ENCODE assay signal across 8 cellular contexts in the genomic region with DNA sequence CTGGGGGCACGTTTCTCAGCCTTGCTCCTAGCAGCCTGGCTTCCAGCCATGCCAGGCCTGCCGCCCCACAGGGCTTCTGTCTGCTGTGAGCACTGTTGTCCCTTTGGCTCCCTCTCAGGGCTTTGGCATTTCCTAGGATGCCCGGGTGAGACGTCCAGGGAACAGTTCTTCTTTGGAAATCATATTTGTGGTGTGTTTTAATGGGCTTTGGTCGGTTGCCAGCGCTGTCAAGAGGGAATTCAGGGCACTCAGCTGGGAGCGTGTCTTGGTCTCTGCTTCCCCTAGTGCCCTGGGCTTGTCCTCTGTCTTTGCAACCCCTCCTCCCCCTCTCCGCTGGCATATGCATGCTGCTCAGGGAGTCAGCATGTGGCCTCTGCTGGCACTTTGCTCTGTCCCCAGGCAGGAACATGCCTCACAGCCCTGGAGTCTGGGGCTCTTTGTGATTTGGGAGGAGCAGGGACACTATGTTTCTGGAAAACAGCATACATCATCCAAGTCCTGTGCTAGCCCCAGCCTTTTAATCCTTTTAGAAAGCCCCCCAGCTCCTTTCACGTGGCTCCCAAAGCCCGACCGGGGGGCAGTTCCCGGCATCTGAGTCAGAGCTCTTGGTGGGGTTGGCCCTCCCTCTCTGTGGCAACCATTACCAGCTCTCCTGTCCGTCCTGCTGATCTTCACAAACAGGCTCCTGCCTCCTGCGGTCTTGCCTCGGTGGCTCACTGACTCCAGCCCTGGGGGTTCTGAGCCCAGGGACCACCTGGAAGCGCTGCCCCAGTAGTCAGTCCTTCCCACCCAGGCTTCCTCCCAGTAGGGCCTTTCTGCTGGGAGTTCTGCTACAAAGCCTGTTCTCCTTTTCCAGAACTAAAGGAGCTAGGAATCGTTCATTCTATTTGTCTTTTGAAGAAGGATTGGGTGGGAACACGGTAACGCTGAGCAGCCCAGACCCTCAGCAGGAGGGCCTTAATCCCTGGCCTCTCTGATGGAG. TPM values are rescaled to one million over a fixed set of nuclear protein-coding genes. Genes with fewer than 3 reads are reported as not detected.
DNase-seq lines count a peak whose midpoint lies in the region; ATAC-seq, FAIRE-seq and TF ChIP-seq lines count a peak whose summit lies in the region.

No MANE protein-coding gene starts in this region.

- no peaks in the 10 kb centered on the region for H3K27me3 Mint-ChIP-seq in activated naive CD8-positive, alpha-beta T cell treated with anti-CD3 and anti-CD28 coated beads for 36 hours

- H3K9me3 ChIP-seq in body of pancreas, result no peaks in the 10 kb centered on the region
- no peaks in the 10 kb centered on the region for H3K9me3 ChIP-seq in iPS-18a (ENCODE audit: control insufficient read depth, low read depth, low read length)
- H3K9me3 ChIP-seq in stomach smooth muscle (ENCODE audit: control insufficient read depth in 2 of 2, low read length in 2 of 2), result no peaks in the 10 kb centered on the region

- TF ChIP-seq POLR2A in body of pancreas (IDR thresholded peaks at IDR 0.05), result peak in 1 of 3 donors; percentile 38

- H3K27ac Mint-ChIP-seq in activated naive CD8-positive, alpha-beta T cell treated with anti-CD3 and anti-CD28 coated beads for 36 hours, result no peak overlapping the region

- no peaks in the 10 kb centered on the region for H3K9me3 Mint-ChIP-seq in activated naive CD8-positive, alpha-beta T cell treated with anti-CD3 and anti-CD28 coated beads for 36 hours

- H3K4me1 ChIP-seq in body of pancreas, result peaks cover 81% of the 10 kb centered on the region
- peaks cover 6% of the 10 kb centered on the region for H3K4me1 ChIP-seq in iPS-18a (ENCODE audit: control insufficient read depth, low read depth, low read length)
- H3K4me1 ChIP-seq in stomach smooth muscle (ENCODE audit: control insufficient read depth, insufficient read depth, low read length), result peaks cover 36% of the 10 kb centered on the region

- DNase-seq in HTR-8/SVneo (ENCODE audit: insufficient read length, low spot score), result peak; percentile 95
- DNase-seq in body of pancreas, result peak; percentile 57 to 81 (median 73)
- DNase-seq in activated naive CD8-positive, alpha-beta T cell treated with anti-CD3 and anti-CD28 coated beads for 36 hours, result no peak
- no peak for DNase-seq in activated gamma-delta T cell (lab: John Stamatoyannopoulos, UW)

- H3K4me3 ChIP-seq in body of pancreas, result no peak overlapping the region
- H3K4me3 ChIP-seq in iPS-18a (ENCODE audit: low read length), result no peak overlapping the region
- no peak overlapping the region for H3K4me3 ChIP-seq in stomach smooth muscle (ENCODE audit: low read length in 2 of 2)

- 54 to 65% methylated on average over 14 to 19 of the region's 19 CpGs for WGBS in body of pancreas, 2 donors

- H3K9ac ChIP-seq in iPS-18a (ENCODE audit: low read length) (no peak overlapping the region), stomach smooth muscle (ENCODE audit: low read length in 2 of 2) (peak overlapping the region in 1 of 2 donors; percentile 58)

- H3K36me3 ChIP-seq in body of pancreas (replicated peaks in 1 of 2; ENCODE audit: insufficient read depth in 1 of 2, low read depth in 2 of 2) (peaks cover 0 to 3% of the 10 kb centered on the region in 2 donors), iPS-18a (ENCODE audit: control insufficient read depth, low read depth, low read length) (peaks cover 3% of the 10 kb centered on the region), stomach smooth muscle (ENCODE audit: control insufficient read depth in 2 of 2, insufficient read depth in 2 of 2, low read length in 2 of 2) (peaks cover 18 to 32% of the 10 kb centered on the region in 2 donors)

- FAIRE-seq in HTR-8/SVneo (lab: Jason Lieb, UNC), result peak; percentile 97

- peaks cover 15% of the 10 kb centered on the region for H3K36me3 Mint-ChIP-seq in activated naive CD8-positive, alpha-beta T cell treated with anti-CD3 and anti-CD28 coated beads for 36 hours

- intact Hi-C loops in body of pancreas (cut with DNase I), result no loop called here

- H3K27me3 ChIP-seq in body of pancreas, result no peaks in the 10 kb centered on the region
- no peaks in the 10 kb centered on the region for H3K27me3 ChIP-seq in iPS-18a (ENCODE audit: control insufficient read depth, insufficient read depth, low read length)
- no peaks in the 10 kb centered on the region for H3K27me3 ChIP-seq in stomach smooth muscle (ENCODE audit: control insufficient read depth in 1 of 2, insufficient read depth in 2 of 2, low read length in 2 of 2)

- peak; percentile 18 for ATAC-seq in body of pancreas
- ATAC-seq in HG03521 (IDR thresholded peaks at IDR 0.05; ENCODE audit: unreplicated experiment), result no peak
- no peak for ATAC-seq in GM19023 (IDR thresholded peaks at IDR 0.05; ENCODE audit: unreplicated experiment)

- H3K4me3 Mint-ChIP-seq in activated naive CD8-positive, alpha-beta T cell treated with anti-CD3 and anti-CD28 coated beads for 36 hours, result no peak overlapping the region

- peak overlapping the region; percentile 27 to 86 (median 79) for H3K27ac ChIP-seq in body of pancreas
- peak overlapping the region; percentile 6 for H3K27ac ChIP-seq in iPS-18a (ENCODE audit: low read length)
- peak overlapping the region; percentile 85 for H3K27ac ChIP-seq in stomach smooth muscle (ENCODE audit: low read length)

- peak in 2 of 7 experiments; percentile 9 to 22 for TF ChIP-seq CTCF in body of pancreas (IDR thresholded peaks at IDR 0.05)

- H3K4me1 Mint-ChIP-seq in activated naive CD8-positive, alpha-beta T cell treated with anti-CD3 and anti-CD28 coated beads for 36 hours, result peaks cover 39% of the 10 kb centered on the region

RNA-seq across cellular contexts. Expression of a gene that starts 26.7 kb away (rescaled TPM):
- total RNA-seq in body of pancreas, result 10 to 100 TPM; 47.2 to 73.8 TPM
- total RNA-seq in activated naive CD8-positive, alpha-beta T cell treated with anti-CD3 and anti-CD28 coated beads for 36 hours, result 100 to 1,000 TPM in 1 of 2 experiments, 10 to 100 TPM in 1; 93.4 to 101 TPM

RNA-seq across cellular contexts. Expression of a gene that starts 26.8 kb away (rescaled TPM):
- total RNA-seq in body of pancreas, result 10 to 100 TPM in 1 of 2 donors, 1 to 10 TPM in 1; 8.6 to 38.6 TPM
- total RNA-seq in activated naive CD8-positive, alpha-beta T cell treated with anti-CD3 and anti-CD28 coated beads for 36 hours, result 10 to 100 TPM; 31.4 to 32.6 TPM

RNA-seq across cellular contexts. Expression of a gene that starts 27.5 kb away (rescaled TPM):
- 10 to 100 TPM; 25.1 to 33.7 TPM for total RNA-seq in body of pancreas
- 1 to 10 TPM in 1 of 2 experiments, under 1 TPM in 1; 0.64 to 1.4 TPM for total RNA-seq in activated naive CD8-positive, alpha-beta T cell treated with anti-CD3 and anti-CD28 coated beads for 36 hours

Comparison
In these comparisons a context has a peak if more than half of its experiments do, and no peak if none do; other contexts are left out.
1. DNase-seq: peak in HTR-8/SVneo (single experiment) and body of pancreas (4 of 4); none in activated naive CD8-positive, alpha-beta T cell treated with anti-CD3 and anti-CD28 coated beads for 36 hours (single experiment) and activated gamma-delta T cell (single experiment).
2. H3K27ac ChIP-seq: peak in every context shown above with its lines; median percentile 85 in stomach smooth muscle; 79 in body of pancreas; 6 in iPS-18a.
3. RNA of a gene that starts 27.5 kb away (total RNA-seq): 25.1 to 33.7 TPM in body of pancreas; 0.64 to 1.4 TPM in activated naive CD8-positive, alpha-beta T cell treated with anti-CD3 and anti-CD28 coated beads for 36 hours; every median in the first group is over 10 times any median in the second.